Comparison of ENCODE assay signal across 8 cellular contexts in the genomic region with DNA sequence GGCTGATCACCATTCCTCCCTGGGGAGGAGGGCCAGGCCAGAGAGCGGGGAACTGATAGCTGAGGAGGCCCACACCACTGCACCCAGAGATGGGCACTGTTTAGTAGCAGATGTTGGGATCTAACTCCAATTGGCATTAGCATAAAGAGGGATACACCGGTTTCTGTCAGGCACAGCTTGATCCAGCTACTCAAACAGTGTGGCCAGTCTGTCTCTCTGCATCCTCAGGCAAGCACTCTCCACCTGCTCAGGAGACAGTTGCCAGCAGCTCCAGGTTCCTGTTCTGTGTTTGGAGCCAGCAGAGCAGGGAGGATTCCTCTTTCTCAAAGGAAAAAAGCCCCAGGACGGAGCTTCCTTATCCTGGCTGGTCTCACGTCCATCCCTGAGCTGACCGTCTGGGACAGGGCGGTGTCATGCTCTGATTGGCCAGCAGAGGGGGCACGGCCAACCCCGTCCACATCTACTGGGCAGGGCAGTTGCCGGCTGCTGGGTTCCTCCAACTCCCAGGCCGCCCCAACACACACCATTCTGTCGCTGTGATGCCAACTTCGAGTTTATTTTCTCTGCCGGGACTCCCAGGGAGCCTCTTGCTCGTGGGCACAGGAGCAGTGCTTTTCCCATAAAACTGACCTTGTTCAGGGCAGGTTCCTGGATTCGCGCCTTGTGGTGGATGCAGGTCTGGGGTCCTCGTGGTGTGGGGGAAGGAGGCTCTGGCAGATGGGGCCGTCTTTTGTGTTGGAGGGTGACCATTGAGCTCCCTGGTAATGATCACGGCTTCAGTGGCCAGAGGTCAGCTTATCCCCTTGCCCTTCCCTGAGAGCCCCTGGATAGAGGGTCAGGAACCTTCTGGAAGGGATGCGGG. TPM values are rescaled to one million over a fixed set of nuclear protein-coding genes. Genes with fewer than 3 reads are reported as not detected.
DNase-seq lines count a peak whose midpoint lies in the region; ATAC-seq and TF ChIP-seq lines count a peak whose summit lies in the region.

No MANE protein-coding gene starts in this region.

- H3K4me3 Mint-ChIP-seq in activated T-cell treated with anti-CD3 and anti-CD28 coated beads, Interleukin-2, amount 50 U/mL, for 72 hours: no peak overlapping the region

- H3K36me3 ChIP-seq in DOHH2 (ENCODE audit: control insufficient read depth, low read length) (no peaks in the 10 kb centered on the region), heart left ventricle (peaks cover 0 to 15% (median 0%) of the 10 kb centered on the region in 9 donors)

- H3F3A ChIP-seq in DOHH2 (ENCODE audit: control insufficient read depth, insufficient read depth): no peaks in the 10 kb centered on the region

- no peaks in the 10 kb centered on the region; the same call in 1 of the 2 replicates for H3K9me3 ChIP-seq in DOHH2 (ENCODE audit: control insufficient read depth, insufficient read depth, low read length)
- no peaks in the 10 kb centered on the region for H3K9me3 ChIP-seq in heart left ventricle

- no peaks in the 10 kb centered on the region for H3K9me3 Mint-ChIP-seq in activated T-cell treated with anti-CD3 and anti-CD28 coated beads, Interleukin-2, amount 50 U/mL, for 72 hours

- no peaks in the 10 kb centered on the region for H3K27me3 Mint-ChIP-seq in activated T-cell treated with anti-CD3 and anti-CD28 coated beads, Interleukin-2, amount 50 U/mL, for 72 hours (ENCODE audit: low read depth)

- H3K4me1 ChIP-seq in DOHH2 (ENCODE audit: control insufficient read depth, low read length) (no peaks in the 10 kb centered on the region), heart left ventricle (peaks cover 0 to 38% (median 8%) of the 10 kb centered on the region in 12 donors)

- no peaks in the 10 kb centered on the region for H3K9me2 ChIP-seq in DOHH2 (replicated peaks; ENCODE audit: control insufficient read depth, low read length)

- no peaks in the 10 kb centered on the region for H3K36me3 Mint-ChIP-seq in activated T-cell treated with anti-CD3 and anti-CD28 coated beads, Interleukin-2, amount 50 U/mL, for 72 hours (ENCODE audit: insufficient read depth in 2 of 2)

- no peak overlapping the region for H3K4me3 ChIP-seq in DOHH2 (ENCODE audit: low read length)
- no peak overlapping the region for H3K4me3 ChIP-seq in heart left ventricle

- peak; percentile 78 for TF ChIP-seq CTCF in DOHH2 (IDR thresholded peaks at IDR 0.05; ENCODE audit: low read depth, low read length, poor library complexity, severe bottlenecking)
- TF ChIP-seq CTCF in heart left ventricle (IDR thresholded peaks at IDR 0.05): peak; percentile 63 to 89 (median 80)

- no peaks in the 10 kb centered on the region for H3K4me1 Mint-ChIP-seq in activated T-cell treated with anti-CD3 and anti-CD28 coated beads, Interleukin-2, amount 50 U/mL, for 72 hours (ENCODE audit: low read depth)

- DNase-seq in HK-2 (ENCODE audit: unreplicated experiment): peak; percentile 65
- DNase-seq in activated T-cell treated with anti-CD3 and anti-CD28 coated beads, Interleukin-2, amount 50 U/mL, for 72 hours: peak; percentile 14 to 35
- DNase-seq in heart left ventricle: peak; percentile 66 to 86 (median 70)
- DNase-seq in putamen (ENCODE audit: low spot score): peak; percentile 14
- DNase-seq in NCI-H1105 (lab: John Stamatoyannopoulos, UW): no peak

- H3K4me2 ChIP-seq in DOHH2 (ENCODE audit: low read length): no peak overlapping the region

- H3K27me3 ChIP-seq in DOHH2 (ENCODE audit: control insufficient read depth, low read length): no peaks in the 10 kb centered on the region
- no peaks in the 10 kb centered on the region for H3K27me3 ChIP-seq in heart left ventricle

- intact Hi-C loops in heart left ventricle (cut with DNase I): loop anchor here in 6 of 10 donors (5.0 to 10.0 kb wide), 8 partner anchors 42 to 1015 kb away; a partner anchor contains a TSS

- no peaks in the 10 kb centered on the region for H4K20me1 ChIP-seq in DOHH2 (ENCODE audit: control insufficient read depth, insufficient read depth, low read depth, low read length)

- no peak overlapping the region for H3K27ac ChIP-seq in DOHH2 (ENCODE audit: low read depth, low read length)
- peak overlapping the region in 2 of 12 donors; percentile 17 to 53 for H3K27ac ChIP-seq in heart left ventricle

- ATAC-seq in activated T-cell treated with anti-CD3 and anti-CD28 coated beads, Interleukin-2, amount 50 U/mL, for 72 hours (replicated peaks in 1 of 2): peak in 1 of 2 donors; percentile 27
- ATAC-seq in heart left ventricle (peak; percentile 79 to 84 (median 82)), HG02885 (IDR thresholded peaks at IDR 0.05; ENCODE audit: poor library complexity, unreplicated experiment) (no peak), HG03280 (IDR thresholded peaks at IDR 0.05; ENCODE audit: unreplicated experiment) (no peak)

- no peak for TF ChIP-seq POLR2A in heart left ventricle (IDR thresholded peaks at IDR 0.05)

- H3K79me2 ChIP-seq in DOHH2 (ENCODE audit: control insufficient read depth, low read length): no peaks in the 10 kb centered on the region

- 44 to 50% (median 46%) methylated on average over 19 to 20 of the region's 20 CpGs for WGBS in heart left ventricle, 4 donors

- H3K27ac Mint-ChIP-seq in activated T-cell treated with anti-CD3 and anti-CD28 coated beads, Interleukin-2, amount 50 U/mL, for 72 hours: no peak overlapping the region

RNA-seq across cellular contexts. Expression of a gene that starts 47.9 kb away (rescaled TPM):
- total RNA-seq in activated T-cell treated with anti-CD3 and anti-CD28 coated beads, Interleukin-2, amount 50 U/mL, for 72 hours: under 1 TPM in 1 of 2 donors, not detected in 1; 0.49 TPM
- 10 to 100 TPM in 7 of 9 donors, 1 to 10 TPM in 2; 7.6 to 91.3 (median 13.4) TPM for total RNA-seq in heart left ventricle
- polyA plus RNA-seq in heart left ventricle: 10 to 100 TPM in 1 of 2 donors, 1 to 10 TPM in 1; 8.5 to 18.9 TPM

Comparison
In these comparisons a context has a peak if more than half of its experiments do, and no peak if none do; other contexts are left out.
1. ATAC-seq: peak in heart left ventricle (4 of 4); none in HG02885 (single experiment) and HG03280 (single experiment).
2. RNA of a gene that starts 47.9 kb away (total RNA-seq): 7.6 to 91.3 TPM in heart left ventricle; 0.49 TPM in activated T-cell treated with anti-CD3 and anti-CD28 coated beads, Interleukin-2, amount 50 U/mL, for 72 hours; every median in the first group is over 4 times any median in the second.